Comparison of ENCODE assay signal across 19 cellular contexts in the genomic region with DNA sequence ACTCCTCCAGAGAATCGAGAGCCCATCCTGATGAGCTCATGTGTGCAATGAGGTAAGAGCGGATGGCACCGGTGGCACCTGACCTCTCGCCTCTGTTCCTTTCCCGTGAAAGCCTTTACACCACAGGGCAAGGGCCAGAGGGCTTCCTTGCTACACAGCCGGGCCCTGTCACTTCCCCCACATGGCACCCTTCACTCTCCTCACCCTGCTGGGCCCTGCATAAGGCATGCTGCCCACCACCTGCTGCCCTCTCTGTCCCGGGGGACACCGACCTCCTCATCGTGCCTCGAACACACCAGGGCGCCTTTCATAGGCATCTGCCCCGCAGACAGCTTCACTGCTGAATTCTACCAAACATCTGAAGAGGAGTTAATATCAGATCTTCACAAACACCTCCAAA. TPM values are rescaled to one million over a fixed set of nuclear protein-coding genes. Genes with fewer than 3 reads are reported as not detected.
DNase-seq lines count a peak whose midpoint lies in the region; ATAC-seq and TF ChIP-seq lines count a peak whose summit lies in the region.
"Had no signal": no experiment of that assay in that cellular context is flagged by ENCODE, and none has a peak within 500 bp of the region (broad histone marks: within the 10 kb centered on the region; RNA-seq: fewer than 3 reads in every experiment).

No MANE protein-coding gene starts in this region.

- H3K9me3 ChIP-seq in WERI-Rb-1 (ENCODE audit: severe bottlenecking), result peaks cover 12% of the 10 kb centered on the region
- no peaks in the 10 kb centered on the region for H3K9me3 ChIP-seq in aorta (ENCODE audit: control insufficient read depth, low read length)
- H3K9me3 ChIP-seq in endodermal cell (ENCODE audit: control insufficient read depth, low read length), result no peaks in the 10 kb centered on the region
- H3K9me3 ChIP-seq: A549, Caco-2 had no signal

- no peaks in the 10 kb centered on the region for H3K9me3 Mint-ChIP-seq in natural killer cell treated with Interleukin-12 subunit alpha and Interleukin-12 subunit beta and Interleukin-15 and Interleukin-18, amount 100 ng/mL, for 72 hours
- no peaks in the 10 kb centered on the region for H3K9me3 Mint-ChIP-seq in natural killer cell
- H3K9me3 Mint-ChIP-seq in neural crest cell, result peaks cover 3% of the 10 kb centered on the region
- H3K9me3 Mint-ChIP-seq in endodermal cell, result peaks cover 5% of the 10 kb centered on the region
- H3K9me3 Mint-ChIP-seq: CD4-positive, alpha-beta T cell had no signal

- peaks cover 0 to 14% of the 10 kb centered on the region in 2 donors for H3K27me3 Mint-ChIP-seq in natural killer cell treated with Interleukin-12 subunit alpha and Interleukin-12 subunit beta and Interleukin-15 and Interleukin-18, amount 100 ng/mL, for 72 hours
- peaks cover 2 to 5% of the 10 kb centered on the region in 2 donors for H3K27me3 Mint-ChIP-seq in natural killer cell (ENCODE audit: low read depth in 2 of 2)
- peaks cover 10% of the 10 kb centered on the region for H3K27me3 Mint-ChIP-seq in neural crest cell (ENCODE audit: low read depth)
- H3K27me3 Mint-ChIP-seq in endodermal cell (ENCODE audit: insufficient read depth), result peaks cover 3% of the 10 kb centered on the region

- DNase-seq in natural killer cell treated with Interleukin-12 subunit alpha and Interleukin-12 subunit beta and Interleukin-15 and Interleukin-18, amount 100 ng/mL, for 72 hours (ENCODE audit: low spot score), result peak; percentile 50
- DNase-seq in natural killer cell (no peak), WERI-Rb-1 (no peak), neural crest cell (ENCODE audit: low read depth, low spot score) (no peak), aorta (no peak), endodermal cell (no peak)
- no peak for DNase-seq in activated CD8-positive, alpha-beta memory T cell treated with anti-CD3 and anti-CD28 coated beads, Interleukin-2, amount 50 U/mL, for 48 hours
- no peak for DNase-seq in central memory CD4-positive, alpha-beta T cell
- DNase-seq: AML-193; Caco-2; CD4-positive, alpha-beta T cell; DMS79 treated with DMSO at 0.1 percent for 48 hours; GF-D8; HFFc6 had no signal

- WGBS in aorta, 2 donors, result 77 to 83% methylated on average over 11 to 12 of the region's 12 CpGs
- WGBS in endodermal cell (ENCODE audit: insufficient coverage in 1 of 2, insufficient read length in 1 of 2), 2 experiments, result 84 to 93% methylated on average over 6 to 12 of the region's 12 CpGs

- no peak for TF ChIP-seq CTCF in natural killer cell (IDR thresholded peaks at IDR 0.05)
- TF ChIP-seq CTCF in WERI-Rb-1 (IDR thresholded peaks at IDR 0.05; ENCODE audit: low read depth, low read length), result no peak
- TF ChIP-seq CTCF in neural crest cell (conservative IDR thresholded peaks at IDR 0.05), result no peak
- no peak for TF ChIP-seq CTCF in endodermal cell (conservative IDR thresholded peaks at IDR 0.05)

- intact Hi-C loops in natural killer cell (cut with micrococcal nuclease) (no loop called here), aorta (cut with DNase I) (no loop called here)

- no peaks in the 10 kb centered on the region for H3K27me3 ChIP-seq in WERI-Rb-1 (ENCODE audit: insufficient read depth, low read depth, severe bottlenecking)
- no peaks in the 10 kb centered on the region for H3K27me3 ChIP-seq in aorta (ENCODE audit: control insufficient read depth in 1 of 2, insufficient read depth in 2 of 2, low read length in 1 of 2)
- no peaks in the 10 kb centered on the region for H3K27me3 ChIP-seq in endodermal cell (ENCODE audit: control insufficient read depth, insufficient read depth, low read length, poor library complexity, severe bottlenecking)

- ATAC-seq in natural killer cell treated with Interleukin-12 subunit alpha and Interleukin-12 subunit beta and Interleukin-15 and Interleukin-18, amount 100 ng/mL, for 72 hours, result no peak
- no peak for ATAC-seq in natural killer cell
- peak; percentile 15 for ATAC-seq in aorta (ENCODE audit: low FRiP score)
- ATAC-seq: A549, GM23338, HCT116 had no signal

- peak overlapping the region; percentile 60 for H3K27ac ChIP-seq in WERI-Rb-1
- H3K27ac ChIP-seq in aorta (ENCODE audit: low read depth in 1 of 2, low read length in 2 of 2), result no peak overlapping the region
- H3K27ac ChIP-seq in endodermal cell (ENCODE audit: low read depth, low read length), result no peak overlapping the region
- H3K27ac ChIP-seq: 22Rv1, A549, C4-2B had no signal

- H3K36me3 Mint-ChIP-seq in natural killer cell treated with Interleukin-12 subunit alpha and Interleukin-12 subunit beta and Interleukin-15 and Interleukin-18, amount 100 ng/mL, for 72 hours, result no peaks in the 10 kb centered on the region
- H3K36me3 Mint-ChIP-seq in natural killer cell (no peaks in the 10 kb centered on the region), neural crest cell (ENCODE audit: low read depth) (no peaks in the 10 kb centered on the region), endodermal cell (ENCODE audit: low read depth) (no peaks in the 10 kb centered on the region)

- no peaks in the 10 kb centered on the region for H3K4me1 Mint-ChIP-seq in natural killer cell treated with Interleukin-12 subunit alpha and Interleukin-12 subunit beta and Interleukin-15 and Interleukin-18, amount 100 ng/mL, for 72 hours (ENCODE audit: low read depth in 2 of 2)
- H3K4me1 Mint-ChIP-seq in natural killer cell, result no peaks in the 10 kb centered on the region
- H3K4me1 Mint-ChIP-seq in neural crest cell, result peaks cover 20% of the 10 kb centered on the region
- H3K4me1 Mint-ChIP-seq in endodermal cell, result no peaks in the 10 kb centered on the region

- H3K4me1 ChIP-seq in aorta (ENCODE audit: control insufficient read depth in 1 of 2, insufficient read depth in 2 of 2, low read length in 2 of 2) (no peaks in the 10 kb centered on the region), endodermal cell (ENCODE audit: control insufficient read depth, insufficient read depth, low read length) (no peaks in the 10 kb centered on the region)
- H3K4me1 ChIP-seq: Caco-2 had no signal

- no peaks in the 10 kb centered on the region for H3K36me3 ChIP-seq in WERI-Rb-1
- H3K36me3 ChIP-seq in aorta (ENCODE audit: control insufficient read depth in 1 of 2, insufficient read depth in 2 of 2, low read length in 1 of 2), result no peaks in the 10 kb centered on the region
- no peaks in the 10 kb centered on the region for H3K36me3 ChIP-seq in endodermal cell (ENCODE audit: control insufficient read depth, insufficient read depth, low read length)

- no peak overlapping the region for H3K27ac Mint-ChIP-seq in natural killer cell treated with Interleukin-12 subunit alpha and Interleukin-12 subunit beta and Interleukin-15 and Interleukin-18, amount 100 ng/mL, for 72 hours
- H3K27ac Mint-ChIP-seq in natural killer cell (no peak overlapping the region), neural crest cell (ENCODE audit: unreplicated experiment) (peak overlapping the region; percentile 91), endodermal cell (no peak overlapping the region)
- H3K27ac Mint-ChIP-seq: CD4-positive, alpha-beta T cell; GM23338; HFFc6 had no signal

- no peak overlapping the region for H3K9ac ChIP-seq in endodermal cell (ENCODE audit: extremely low read depth, low read length, poor library complexity, severe bottlenecking)

- H3K4me3 ChIP-seq in WERI-Rb-1 (ENCODE audit: low read depth, low read length), result no peak overlapping the region
- H3K4me3 ChIP-seq in aorta (ENCODE audit: low read length in 2 of 2), result no peak overlapping the region
- H3K4me3 ChIP-seq in endodermal cell (ENCODE audit: low read length), result no peak overlapping the region
- H3K4me3 ChIP-seq: A549, GM23338 had no signal

- H3K4me3 Mint-ChIP-seq in natural killer cell treated with Interleukin-12 subunit alpha and Interleukin-12 subunit beta and Interleukin-15 and Interleukin-18, amount 100 ng/mL, for 72 hours, result no peak overlapping the region
- no peak overlapping the region for H3K4me3 Mint-ChIP-seq in natural killer cell
- no peak overlapping the region for H3K4me3 Mint-ChIP-seq in neural crest cell
- H3K4me3 Mint-ChIP-seq in endodermal cell, result no peak overlapping the region
- H3K4me3 Mint-ChIP-seq: CD4-positive, alpha-beta T cell; GM23338; HFFc6 had no signal

RNA-seq across cellular contexts. Expression of a gene that starts 45.1 kb away (rescaled TPM):
- total RNA-seq in natural killer cell treated with Interleukin-12 subunit alpha and Interleukin-12 subunit beta and Interleukin-15 and Interleukin-18, amount 100 ng/mL, for 72 hours, result 10 to 100 TPM; 31.0 to 34.6 TPM
- total RNA-seq in natural killer cell (10 to 100 TPM; 52.9 to 62.3 (median 61.5) TPM), neural crest cell (36.8 and 39.6 TPM in 2 replicates), aorta (10 to 100 TPM; 16.7 to 19.8 TPM), endodermal cell (10 to 100 TPM; 28.4 to 38.4 TPM)
- 10 to 100 TPM; 12.6 to 15.6 TPM for polyA plus RNA-seq in aorta
- 44.2 TPM for polyA plus RNA-seq in endodermal cell (2013, experiment 1 of 2)
- 42.5 TPM for polyA plus RNA-seq in endodermal cell (2013, experiment 2 of 2)
